12 cellular contexts compared by ENCODE assay signal in genomic region chr16:80317132-80318098, GRCh38.
A peak's percentile ranks its signal among the peaks of the same experiment; 100 is the strongest.
DNase-seq lines count a peak whose midpoint lies in the region; ATAC-seq, FAIRE-seq and TF ChIP-seq lines count a peak whose summit lies in the region.
"Had no signal": no experiment of that assay in that cellular context is flagged by ENCODE, and none has a peak within 500 bp of the region (broad histone marks: within the 10 kb centered on the region; RNA-seq: fewer than 3 reads in every experiment).

No MANE protein-coding gene starts in this region.

- peak; percentile 27 for DNase-seq in SK-N-SH
- peak; percentile 22 for DNase-seq in M059J (ENCODE audit: low read depth)
- DNase-seq in epithelial cell of proximal tubule (ENCODE audit: low read depth), result no peak
- DNase-seq in small intestine, result peak; percentile 7
- DNase-seq in stimulated activated CD4-positive, alpha-beta T cell treated with anti-CD3 and anti-CD28 coated beads, Interleukin-4, amount 100 ng/mL, for 4 hours, result no peak
- no peak for DNase-seq in D341Med (ENCODE audit: low spot score)
- DNase-seq: activated CD8-positive, alpha-beta memory T cell treated with anti-CD3 and anti-CD28 coated beads, Interleukin-2, amount 50 U/mL, for 4 hours; cerebellar nuclear complex had no signal

- H3K4me3 ChIP-seq in SK-N-SH (ENCODE audit: low read depth in 2 of 2, low read length in 1 of 2) (no peak overlapping the region), epithelial cell of proximal tubule (ENCODE audit: low read depth, low read length) (no peak overlapping the region), small intestine (ENCODE audit: low read depth in 1 of 2, low read length in 2 of 2) (no peak overlapping the region)
- H3K4me3 ChIP-seq: SJCRH30 had no signal

- ATAC-seq in SK-N-SH treated with all-trans-retinoic acid at 6 μM for 48 hours, result no peak
- ATAC-seq in HG03025 (IDR thresholded peaks at IDR 0.05; ENCODE audit: low FRiP score, unreplicated experiment), result no peak

- H3K27ac ChIP-seq in SK-N-SH (ENCODE audit: low read depth in 2 of 2, low read length in 1 of 2), result no peak overlapping the region
- no peak overlapping the region for H3K27ac ChIP-seq in small intestine (ENCODE audit: low read depth in 1 of 2, low read length in 1 of 2)
- H3K27ac ChIP-seq: parathyroid adenoma, SJCRH30 had no signal

- no peaks in the 10 kb centered on the region for H3K36me3 ChIP-seq in SK-N-SH (replicated peaks in 1 of 2; ENCODE audit: control insufficient read depth in 1 of 2, insufficient read depth in 2 of 2, low read length in 1 of 2)
- H3K36me3 ChIP-seq in small intestine (ENCODE audit: control insufficient read depth in 2 of 2, insufficient read depth in 2 of 2, low read length in 2 of 2), result no peaks in the 10 kb centered on the region
- H3K36me3 ChIP-seq: SJCRH30 had no signal

- TF ChIP-seq EP300 in SK-N-SH (IDR thresholded peaks at IDR 0.05; ENCODE audit: borderline replicate concordance in 1 of 2, low read depth in 1 of 2, low read length in 1 of 2), result no peak

- H4K20me1 ChIP-seq in SK-N-SH (ENCODE audit: insufficient read depth), result no peaks in the 10 kb centered on the region

- no peaks in the 10 kb centered on the region for H3K79me2 ChIP-seq in SK-N-SH (ENCODE audit: insufficient read depth)
- H3K79me2 ChIP-seq: parathyroid adenoma had no signal

- no peak overlapping the region for H3K9ac ChIP-seq in SK-N-SH
- H3K9ac ChIP-seq: parathyroid adenoma had no signal

- TF ChIP-seq CTCF in SK-N-SH (IDR thresholded peaks at IDR 0.05) (no peak), epithelial cell of proximal tubule (conservative IDR thresholded peaks at IDR 0.05; ENCODE audit: low read depth, low read length) (peak; percentile 38)

- CTCF ChIA-PET in SK-N-SH (lab: Yijun Ruan, JAX), result interaction anchor here (0.9 to 1.5 kb wide), 3 partner anchors 8 to 320 kb away, joined by 4 to 5 read pairs (median 4); no protein-coding TSS in a partner anchor

- H3K9me2 ChIP-seq in SK-N-SH, result no peaks in the 10 kb centered on the region

- WGBS in SK-N-SH (ENCODE audit: low lambda C conversion rate), result 35% methylated on average over 19 of the region's 20 CpGs
- WGBS in small intestine, 3 donors, result 74 to 85% (median 79%) methylated on average over 20 of the region's 20 CpGs

- POLR2A ChIA-PET in SK-N-SH (lab: Yijun Ruan, JAX), result no interaction called here

- H3K27me3 ChIP-seq in SK-N-SH (ENCODE audit: insufficient read depth) (no peaks in the 10 kb centered on the region), small intestine (ENCODE audit: control insufficient read depth in 2 of 2, insufficient read depth in 2 of 2, low read length in 2 of 2) (no peaks in the 10 kb centered on the region)
- H3K27me3 ChIP-seq: SJCRH30 had no signal

- TF ChIP-seq RAD21 in SK-N-SH (IDR thresholded peaks at IDR 0.05; ENCODE audit: low read length), result no peak

- no peak overlapping the region for H2AFZ ChIP-seq in SK-N-SH (ENCODE audit: low read depth)
- H2AFZ ChIP-seq: parathyroid adenoma had no signal

- H3K4me1 ChIP-seq in SK-N-SH (ENCODE audit: control insufficient read depth in 1 of 2, insufficient read depth in 2 of 2, low read depth in 1 of 2, low read length in 1 of 2) (no peaks in the 10 kb centered on the region; a peak in 1 of 4 replicates), small intestine (ENCODE audit: control insufficient read depth in 2 of 2, insufficient read depth in 1 of 2, low read depth in 1 of 2, low read length in 1 of 2) (no peaks in the 10 kb centered on the region)
- H3K4me1 ChIP-seq: parathyroid adenoma, SJCRH30 had no signal

- no peaks in the 10 kb centered on the region for H3F3A ChIP-seq in SK-N-SH (replicated peaks; ENCODE audit: insufficient read depth)

- FAIRE-seq in small intestine (lab: Jason Lieb, UNC), result no peak

- H3K4me2 ChIP-seq in SK-N-SH, result no peak overlapping the region

- no peaks in the 10 kb centered on the region for H3K9me3 ChIP-seq in SK-N-SH
- no peaks in the 10 kb centered on the region for H3K9me3 ChIP-seq in small intestine (ENCODE audit: control insufficient read depth, low read depth)
- H3K9me3 ChIP-seq: SJCRH30 had no signal

TF ChIP-seq in SK-N-SH, 30 proteins besides CTCF, POLR2A, EP300 and RAD21:
- no peak for TF ChIP-seq RXRA (IDR thresholded peaks at IDR 0.05; ENCODE audit: borderline replicate concordance, low read depth)
- TF ChIP-seq NFIC (IDR thresholded peaks at IDR 0.05; ENCODE audit: borderline replicate concordance), result no peak

TF ChIP-seq in SK-N-SH treated with all-trans-retinoic acid at 6 μM for 48 hours, 23 proteins besides CTCF, POLR2A, EP300 and RAD21:
- TF ChIP-seq SNAI2 (CRISPR knock-in tag; IDR thresholded peaks at IDR 0.05) (no peak), CSDC2 (CRISPR knock-in tag; IDR thresholded peaks at IDR 0.05) (no peak), BACH2 (CRISPR knock-in tag; IDR thresholded peaks at IDR 0.05; ENCODE audit: borderline replicate concordance) (no peak), ZC3H10 (CRISPR knock-in tag; IDR thresholded peaks at IDR 0.05) (no peak)
TF ChIP-seq in SK-N-SH treated with all-trans-retinoic acid at 6 μM for 48 hours: peak in this region for 0.

Comparison
In these comparisons a context has a peak if more than half of its experiments do, and no peak if none do; other contexts are left out.
1. DNase-seq: peak in SK-N-SH (single experiment), M059J (single experiment) and small intestine (single experiment); none in epithelial cell of proximal tubule (single experiment), stimulated activated CD4-positive, alpha-beta T cell treated with anti-CD3 and anti-CD28 coated beads, Interleukin-4, amount 100 ng/mL, for 4 hours (0 of 2) and D341Med (single experiment).